In the genomic region with DNA sequence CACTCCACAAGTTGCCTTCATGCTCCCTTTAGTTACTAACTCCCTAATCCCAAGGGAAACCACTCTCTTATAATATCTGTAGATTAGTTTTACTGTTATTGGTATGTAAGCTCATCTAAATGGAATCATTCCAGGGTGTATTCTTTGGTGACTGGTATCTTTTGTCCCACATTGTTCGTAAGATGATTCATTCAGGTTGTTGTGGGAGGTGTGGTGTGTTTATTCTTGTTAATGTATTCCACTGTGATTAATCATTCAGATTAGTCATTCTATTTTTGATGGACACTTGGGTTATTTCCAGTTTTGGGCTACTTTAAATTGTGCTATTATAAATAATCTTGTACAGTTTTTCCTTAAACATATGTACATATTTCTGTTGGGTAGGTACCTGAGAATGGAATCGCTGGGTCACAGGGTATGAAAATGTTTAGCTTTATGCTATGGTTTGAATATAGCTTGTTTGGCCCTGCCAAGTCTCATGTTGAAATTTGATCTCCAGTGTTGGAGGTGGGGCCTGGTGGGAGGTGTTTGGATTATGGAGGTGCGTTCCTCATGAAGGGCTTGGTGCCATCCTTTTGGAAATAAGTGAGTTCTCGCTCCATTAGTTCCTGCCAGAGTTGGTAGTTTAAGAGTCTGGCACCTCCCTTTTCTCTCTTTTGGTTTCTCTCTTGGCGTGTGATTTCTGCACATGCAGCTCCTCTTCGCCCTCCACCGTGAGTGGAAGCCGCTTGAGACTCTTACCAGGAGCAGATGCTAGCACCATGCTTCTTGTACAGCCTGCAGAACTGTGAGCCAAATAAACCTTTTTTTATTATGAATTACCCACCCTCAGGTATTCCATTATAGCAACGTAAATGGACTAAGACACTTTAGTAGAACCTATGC, we compare ENCODE assay signal across 11 cellular contexts. TPM values are rescaled to one million over a fixed set of nuclear protein-coding genes. Genes with fewer than 3 reads are reported as not detected.
DNase-seq lines count a peak whose midpoint lies in the region; ATAC-seq lines count a peak whose summit lies in the region.
"Had no signal": no experiment of that assay in that cellular context is flagged by ENCODE, and none has a peak within 500 bp of the region (broad histone marks: within the 10 kb centered on the region; RNA-seq: fewer than 3 reads in every experiment).

No MANE protein-coding gene starts in this region.

- DNase-seq in activated CD4-positive, alpha-beta T cell treated with anti-CD3 and anti-CD28 coated beads for 36 hours = peak; percentile 14
- DNase-seq in activated CD4-positive, alpha-beta T cell treated with anti-CD3 and anti-CD28 coated beads, Interleukin-2, amount 50 U/mL, for 48 hours = no peak
- DNase-seq in NCI-H460 (ENCODE audit: extremely low read depth, low read depth) (peak; percentile 25), dermis blood vessel endothelial cell (peak; percentile 90), NCI-H2029 (lab: John Stamatoyannopoulos, UW) (no peak), AML-193 (lab: John Stamatoyannopoulos, UW) (no peak), NCI-H82 treated with DMSO at 0.1 percent for 48 hours (lab: John Stamatoyannopoulos, UW; ENCODE audit: unreplicated experiment) (no peak)
- DNase-seq: hippocampal formation, NCI-H1092 treated with DMSO at 0.1 percent for 48 hours, ovary had no signal

- no peaks in the 10 kb centered on the region for H3K36me3 ChIP-seq in skeletal muscle satellite cell (ENCODE audit: insufficient read depth, low read length)
- H3K36me3 ChIP-seq: ovary had no signal

- no peak overlapping the region for H3K4me3 Mint-ChIP-seq in activated CD4-positive, alpha-beta T cell treated with anti-CD3 and anti-CD28 coated beads for 36 hours

- peaks cover 21% of the 10 kb centered on the region for H3K4me1 Mint-ChIP-seq in activated CD4-positive, alpha-beta T cell treated with anti-CD3 and anti-CD28 coated beads for 36 hours

- ATAC-seq in activated CD4-positive, alpha-beta T cell treated with anti-CD3 and anti-CD28 coated beads for 36 hours = peak; percentile 85

- H3K9me3 ChIP-seq in skeletal muscle satellite cell (replicated peaks; ENCODE audit: low read length) = no peaks in the 10 kb centered on the region
- H3K9me3 ChIP-seq: ovary had no signal

- H3K4me3 ChIP-seq in skeletal muscle satellite cell (ENCODE audit: low read length) = no peak overlapping the region
- H3K4me3 ChIP-seq: ovary had no signal

- no peaks in the 10 kb centered on the region for H3K27me3 Mint-ChIP-seq in activated CD4-positive, alpha-beta T cell treated with anti-CD3 and anti-CD28 coated beads for 36 hours

- peaks cover 14% of the 10 kb centered on the region for H3K4me1 ChIP-seq in skeletal muscle satellite cell (ENCODE audit: control insufficient read depth, insufficient read depth, low read length)

- H3K27ac Mint-ChIP-seq in activated CD4-positive, alpha-beta T cell treated with anti-CD3 and anti-CD28 coated beads for 36 hours = peak overlapping the region; percentile 14

- no peak overlapping the region for H3K9ac ChIP-seq in skeletal muscle satellite cell (ENCODE audit: low read depth, low read length)

- H3K27me3 ChIP-seq in skeletal muscle satellite cell (ENCODE audit: control insufficient read depth, insufficient read depth, low read length) = no peaks in the 10 kb centered on the region
- H3K27me3 ChIP-seq: ovary had no signal

- POLR2A ChIA-PET in activated CD4-positive, alpha-beta T cell treated with anti-CD3 and anti-CD28 coated beads for 36 hours (lab: Charles Lee) = interaction anchor here (0.5 kb wide), 1 partner anchor 653 kb away, joined by 6 read pairs; no protein-coding TSS in a partner anchor

- no peaks in the 10 kb centered on the region for H3K9me3 Mint-ChIP-seq in activated CD4-positive, alpha-beta T cell treated with anti-CD3 and anti-CD28 coated beads for 36 hours (ENCODE audit: low read depth)

- H3K36me3 Mint-ChIP-seq in activated CD4-positive, alpha-beta T cell treated with anti-CD3 and anti-CD28 coated beads for 36 hours (ENCODE audit: low read depth) = peaks cover 14% of the 10 kb centered on the region

- CTCF ChIA-PET in activated CD4-positive, alpha-beta T cell treated with anti-CD3 and anti-CD28 coated beads for 36 hours (lab: Charles Lee) = interaction anchor here (0.7 to 1.2 kb wide), 2 partner anchors 8 to 373 kb away, joined by 3 read pairs; no protein-coding TSS in a partner anchor

- peak overlapping the region; percentile 16 for H3K4me2 ChIP-seq in skeletal muscle satellite cell (ENCODE audit: low read length)

- intact Hi-C loops in activated CD4-positive, alpha-beta T cell treated with anti-CD3 and anti-CD28 coated beads for 36 hours (cut with DNase I, micrococcal nuclease) = loop anchor here in 1 of 2 experiments (1.0 kb wide), 1 partner anchor 14 kb away; a partner anchor contains a TSS

RNA-seq across cellular contexts. Expression of a gene that starts 13.8 kb away (rescaled TPM):
- total RNA-seq in activated CD4-positive, alpha-beta T cell treated with anti-CD3 and anti-CD28 coated beads for 36 hours = 10 to 100 TPM; 15.5 to 18.7 TPM
- total RNA-seq in NCI-H460 (2014; rRNA removed; shearing (Covaris generic)) = 12.2 and 14.9 TPM in 2 replicates
- 10.6 and 15.4 TPM in 2 replicates for polyA plus RNA-seq in NCI-H460 (2014; cell fraction: nucleus; rRNA removed)
- total RNA-seq in dermis blood vessel endothelial cell = 9.5 and 11.6 TPM in 2 replicates
- 6.1 and 7.9 TPM in 2 replicates for total RNA-seq in skeletal muscle satellite cell (2012; rRNA removed)

Comparison
In these comparisons a context has a peak if more than half of its experiments do, and no peak if none do; other contexts are left out.
1. DNase-seq: peak in activated CD4-positive, alpha-beta T cell treated with anti-CD3 and anti-CD28 coated beads for 36 hours (single experiment), NCI-H460 (single experiment) and dermis blood vessel endothelial cell (single experiment); none in activated CD4-positive, alpha-beta T cell treated with anti-CD3 and anti-CD28 coated beads, Interleukin-2, amount 50 U/mL, for 48 hours (0 of 2), NCI-H2029 (single experiment), AML-193 (0 of 2) and NCI-H82 treated with DMSO at 0.1 percent for 48 hours (single experiment).